Comparison of ENCODE assay signal across 8 cellular contexts in genomic region chr21:13980115-13980662, GRCh38.
DNase-seq lines count a peak whose midpoint lies in the region; ATAC-seq and TF ChIP-seq lines count a peak whose summit lies in the region.
"Not testable (repeated sequence)": the region's sequence is repeated elsewhere in the genome, so short reads cannot be mapped to it uniquely, and the experiment has no call there.

No MANE protein-coding gene starts in this region.

- TF ChIP-seq EP300 in neural cell (conservative IDR thresholded peaks at IDR 0.05; ENCODE audit: poor library complexity, severe bottlenecking): not testable (repeated sequence)

- not testable (repeated sequence) for H3K9ac ChIP-seq in NT2/D1 (ENCODE audit: insufficient read length, low read depth); neural cell (ENCODE audit: low read length)

- TF ChIP-seq CTCF in neural cell (IDR thresholded peaks at IDR 0.05; ENCODE audit: poor library complexity, severe bottlenecking): peak; percentile 31

- H3K4me2 ChIP-seq in neural cell (ENCODE audit: low read length): not testable (repeated sequence)

- H3F3A ChIP-seq in neural cell (ENCODE audit: insufficient read depth, low read length, poor library complexity, severe bottlenecking): not testable (repeated sequence)

- peak; percentile 8 for DNase-seq in EH (ENCODE audit: low read depth)
- peak; percentile 27 for DNase-seq in HT1080 (ENCODE audit: low read depth)
- peak; percentile 70 for DNase-seq in NT2/D1 (ENCODE audit: low read depth, low spot score)
- peak; percentile 75 for DNase-seq in activated T-cell treated with anti-CD3 and anti-CD28 coated beads, Interleukin-2, amount 50 U/mL, for 1 hour
- DNase-seq in stimulated activated naive CD4-positive, alpha-beta T cell (lab: John Stamatoyannopoulos, UW): peak in 5 of 6 experiments; percentile 11 to 72 (median 65)

- not testable (repeated sequence) for H4K20me1 ChIP-seq in neural cell (ENCODE audit: insufficient read depth)

- not testable (repeated sequence) for H3K9me3 ChIP-seq in NT2/D1 (ENCODE audit: insufficient read depth, low read length); neural cell (ENCODE audit: low read length)

- not testable (repeated sequence) for H3K4me1 ChIP-seq in NT2/D1 (ENCODE audit: insufficient read depth, insufficient read length)

- ATAC-seq in GM21576 (IDR thresholded peaks at IDR 0.05; ENCODE audit: unreplicated experiment) (peak; percentile 91), esophagus mucosa (peak; percentile 94)

- not testable (repeated sequence) for H3K9me2 ChIP-seq in neural cell (ENCODE audit: insufficient read depth, low read length)

- not testable (repeated sequence) for H2AFZ ChIP-seq in neural cell (ENCODE audit: low read depth, low read length)

- not testable (repeated sequence) for TF ChIP-seq RAD21 in neural cell (conservative IDR thresholded peaks at IDR 0.05)

- not testable (repeated sequence) for H3K36me3 ChIP-seq in NT2/D1 (ENCODE audit: insufficient read depth, insufficient read length, low read length); neural cell (ENCODE audit: insufficient read depth, low read length)

- not testable (repeated sequence) for H3K79me2 ChIP-seq in neural cell (replicated peaks; ENCODE audit: insufficient read depth, low read length)

- H3K4me3 ChIP-seq in NT2/D1 (ENCODE audit: insufficient read length, low read depth): peak overlapping the region; percentile 59
- peak overlapping the region; percentile 55 for H3K4me3 ChIP-seq in neural cell (ENCODE audit: low read length)

- H3K27me3 ChIP-seq in NT2/D1 (ENCODE audit: insufficient read depth, insufficient read length): peaks cover 23% of the 10 kb centered on the region
- not testable (repeated sequence) for H3K27me3 ChIP-seq in neural cell (ENCODE audit: insufficient read depth, low read depth, low read length)

- not testable (repeated sequence) for H3K27ac ChIP-seq in neural cell (ENCODE audit: low read length)

Comparison
In these comparisons a context has a peak if more than half of its experiments do, and no peak if none do; other contexts are left out.
1. DNase-seq: peak in every context shown above with its lines; median percentile 75 in activated T-cell treated with anti-CD3 and anti-CD28 coated beads, Interleukin-2, amount 50 U/mL, for 1 hour; 70 in NT2/D1; 65 in stimulated activated naive CD4-positive, alpha-beta T cell; 27 in HT1080; 8 in EH.